In genomic region chr1:117605164-117605810, GRCh38 we compare ENCODE assay signal across 9 cellular contexts. TPM values are rescaled to one million over a fixed set of nuclear protein-coding genes. Genes with fewer than 3 reads are reported as not detected.
DNase-seq lines count a peak whose midpoint lies in the region; ATAC-seq and TF ChIP-seq lines count a peak whose summit lies in the region.
"Had no signal": no experiment of that assay in that cellular context is flagged by ENCODE, and none has a peak within 500 bp of the region (broad histone marks: within the 10 kb centered on the region; RNA-seq: fewer than 3 reads in every experiment).

No MANE protein-coding gene starts in this region.

- H3K9me3 Mint-ChIP-seq in T-helper 2 cell treated with Interferon-gamma antibody and Interleukin-4, amounts not matched to agents 5 μg/mL and 100 μg/mL, for 36 hours = no peaks in the 10 kb centered on the region
- H3K9me3 Mint-ChIP-seq in naive thymus-derived CD8-positive, alpha-beta T cell = no peaks in the 10 kb centered on the region

- H3K4me3 Mint-ChIP-seq in T-helper 2 cell treated with Interferon-gamma antibody and Interleukin-4, amounts not matched to agents 5 μg/mL and 100 μg/mL, for 36 hours = peak overlapping the region; percentile 98
- H3K4me3 Mint-ChIP-seq in naive thymus-derived CD8-positive, alpha-beta T cell = peak overlapping the region; percentile 91 to 99 (median 98)

- H3K36me3 Mint-ChIP-seq in T-helper 2 cell treated with Interferon-gamma antibody and Interleukin-4, amounts not matched to agents 5 μg/mL and 100 μg/mL, for 36 hours (ENCODE audit: low read depth) = peaks cover 17% of the 10 kb centered on the region
- no peaks in the 10 kb centered on the region for H3K36me3 Mint-ChIP-seq in naive thymus-derived CD8-positive, alpha-beta T cell

- peak overlapping the region; percentile 92 for H3K27ac Mint-ChIP-seq in T-helper 2 cell treated with Interferon-gamma antibody and Interleukin-4, amounts not matched to agents 5 μg/mL and 100 μg/mL, for 36 hours
- peak overlapping the region; percentile 96 to 100 (median 98) for H3K27ac Mint-ChIP-seq in naive thymus-derived CD8-positive, alpha-beta T cell

- no peaks in the 10 kb centered on the region for H3K9me3 ChIP-seq in Panc1 (ENCODE audit: control insufficient read depth, insufficient read depth, low read depth, low read length)

- peaks cover 40% of the 10 kb centered on the region for H3K27me3 Mint-ChIP-seq in T-helper 2 cell treated with Interferon-gamma antibody and Interleukin-4, amounts not matched to agents 5 μg/mL and 100 μg/mL, for 36 hours (ENCODE audit: low read depth)
- H3K27me3 Mint-ChIP-seq in naive thymus-derived CD8-positive, alpha-beta T cell = peaks cover 0 to 3% (median 0%) of the 10 kb centered on the region in 5 donors

- H3K4me3 ChIP-seq in Panc1 (ENCODE audit: low read depth in 2 of 2, low read length in 2 of 2) (peak overlapping the region; percentile 81 to 95), epithelial cell of esophagus (ENCODE audit: low read length) (peak overlapping the region; percentile 72)

- peaks cover 21% of the 10 kb centered on the region for H3K4me1 ChIP-seq in Panc1 (ENCODE audit: control insufficient read depth, insufficient read depth, low read length)

- no peaks in the 10 kb centered on the region; the same call in 1 of the 2 replicates for H3K27me3 ChIP-seq in Panc1 (ENCODE audit: control insufficient read depth, insufficient read depth, low read length)

- no peak for DNase-seq in T-helper 2 cell treated with Interferon-gamma antibody and Interleukin-4, amounts not matched to agents 5 μg/mL and 100 μg/mL, for 36 hours (ENCODE audit: low spot score)
- DNase-seq in T-helper 2 cell (no peak), Panc1 (ENCODE audit: low read depth, low spot score) (no peak), epithelial cell of esophagus (ENCODE audit: low read depth) (peak; percentile 6), HuH-7.5 (ENCODE audit: low spot score) (no peak), NCI-H2107 treated with DMSO at 0.1 percent for 48 hours (lab: John Stamatoyannopoulos, UW; ENCODE audit: unreplicated experiment) (no peak)
- DNase-seq in naive thymus-derived CD8-positive, alpha-beta T cell = no peak

- H3K4me1 Mint-ChIP-seq in T-helper 2 cell treated with Interferon-gamma antibody and Interleukin-4, amounts not matched to agents 5 μg/mL and 100 μg/mL, for 36 hours (ENCODE audit: low read depth) = peaks cover 36% of the 10 kb centered on the region
- peaks cover 17 to 47% (median 28%) of the 10 kb centered on the region in 4 donors for H3K4me1 Mint-ChIP-seq in naive thymus-derived CD8-positive, alpha-beta T cell

- BruUV-seq in Panc1 (replicated peaks; lab: Mats Ljungman, UMichigan) = no TSS peak

- ATAC-seq in HG02678 (IDR thresholded peaks at IDR 0.05; ENCODE audit: unreplicated experiment) = peak; percentile 25
- ATAC-seq in Panc1 = peak; percentile 55
- ATAC-seq in naive thymus-derived CD8-positive, alpha-beta T cell = peak; percentile 49 to 50

- POLR2A ChIA-PET in Panc1 (lab: Charles Lee) = no interaction called here
- POLR2A ChIA-PET in naive thymus-derived CD8-positive, alpha-beta T cell (lab: Charles Lee) = interaction anchor here (0.9 to 3.4 kb wide), 11 partner anchors 14 to 149 kb away, joined by 3 to 37 read pairs (median 6); no protein-coding TSS in a partner anchor

- in situ Hi-C loops in Panc1 (cut with HindIII; ENCODE audit: low pct_unique_long_range_greater_than_20kb, low sequenced_read_pairs) = no loop called here

- TF ChIP-seq CTCF in Panc1 (IDR thresholded peaks at IDR 0.05) (no peak), epithelial cell of esophagus (IDR thresholded peaks at IDR 0.05; ENCODE audit: insufficient read depth, low read depth, low read length, missing control alignments) (no peak)

- peak overlapping the region; percentile 63 for H3K27ac ChIP-seq in Panc1 (ENCODE audit: low read length)
- H3K27ac ChIP-seq: epithelial cell of prostate had no signal

- CTCF ChIA-PET in Panc1 (lab: Charles Lee) = no interaction called here

- H3K36me3 ChIP-seq in Panc1 (ENCODE audit: control insufficient read depth, insufficient read depth, low read length) = no peaks in the 10 kb centered on the region

- intact Hi-C loops in Panc1 (cut with micrococcal nuclease; ENCODE audit: unreplicated experiment) = no loop called here

RNA-seq across cellular contexts. Expression of gene TENT5C, which starts 0.6 kb away (rescaled TPM):
- 8.9 TPM for total RNA-seq in Panc1 (2021; ENCODE audit: unreplicated experiment)
- polyA plus RNA-seq in Panc1 (2012; ENCODE audit: insufficient read length) = 2.9 TPM
- total RNA-seq in naive thymus-derived CD8-positive, alpha-beta T cell = 1 to 10 TPM; 4.9 to 5.4 TPM
- 10 to 100 TPM in 1 of 3 donors, under 1 TPM in 2; 0.19 to 16.2 (median 0.36) TPM for polyA plus RNA-seq in naive thymus-derived CD8-positive, alpha-beta T cell
